In the genomic region with DNA sequence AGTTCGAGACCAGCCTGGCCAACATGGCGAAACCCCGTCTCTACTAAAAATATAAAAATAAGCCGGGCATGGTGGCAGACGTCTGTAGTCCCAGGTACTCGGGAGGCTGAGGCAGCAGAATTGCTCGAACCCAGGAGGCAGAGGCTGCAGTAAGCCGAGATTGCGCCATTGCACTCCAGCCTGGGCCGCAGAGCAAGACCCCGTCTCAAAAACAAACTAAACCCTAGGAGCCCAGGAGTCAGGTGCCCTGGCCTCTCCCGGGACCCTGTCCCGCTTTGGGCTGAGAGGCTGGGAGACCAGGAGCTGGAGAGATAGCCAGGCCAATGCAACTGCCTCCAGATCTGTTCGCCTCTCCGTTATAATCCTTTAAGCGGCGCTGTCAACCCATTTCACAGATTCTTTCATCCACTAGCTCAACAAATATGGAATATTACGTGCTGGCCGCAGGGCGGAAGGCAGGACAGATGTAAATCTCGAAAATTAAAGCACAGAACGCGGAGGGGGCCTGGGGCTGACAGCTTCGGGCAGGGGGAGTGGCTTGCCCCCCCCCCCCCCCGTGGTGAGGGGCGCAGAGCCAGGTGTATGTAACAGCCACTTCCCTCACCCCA, we compare ENCODE assay signal across 1 cellular context.
TF ChIP-seq lines count a peak whose summit lies in the region.

No MANE protein-coding gene starts in this region.

TF ChIP-seq in HepG2, 621 proteins besides CTCF, POLR2A, EP300 and RAD21:
- TF ChIP-seq ZNF629 (CRISPR knock-in tag; conservative IDR thresholded peaks at IDR 0.05) (0 out of 2 replicates have a peak, but pooled peaks have one; percentile 8), U2AF2 (IDR thresholded peaks at IDR 0.05; ENCODE audit: low read depth, low read length) (no peak)
